20 cellular contexts compared by ENCODE assay signal in genomic region chr11:64058494-64058893, GRCh38. TPM values are rescaled to one million over a fixed set of nuclear protein-coding genes. Genes with fewer than 3 reads are reported as not detected.
DNase-seq lines count a peak whose midpoint lies in the region; ATAC-seq and TF ChIP-seq lines count a peak whose summit lies in the region.
"Had no signal": no experiment of that assay in that cellular context is flagged by ENCODE, and none has a peak within 500 bp of the region (broad histone marks: within the 10 kb centered on the region; RNA-seq: fewer than 3 reads in every experiment).

No MANE protein-coding gene starts in this region.

- TF ChIP-seq CTCF in testis (IDR thresholded peaks at IDR 0.05) (no peak), GM13976 (IDR thresholded peaks at IDR 0.05; ENCODE audit: borderline replicate concordance, control extremely low read depth, extremely low read depth, insufficient read depth, missing control alignments) (no peak), esophagus squamous epithelium (IDR thresholded peaks at IDR 0.05) (no peak)

- no peak overlapping the region for H3K27ac ChIP-seq in testis
- no peak overlapping the region for H3K27ac ChIP-seq in esophagus squamous epithelium
- H3K27ac ChIP-seq: brain microvascular endothelial cell, C4-2B, HL-60, PC-9, tibial artery had no signal

- peak; percentile 75 for ATAC-seq in SK-N-SH treated with all-trans-retinoic acid at 6 μM for 48 hours
- ATAC-seq in left cardiac atrium, result peak; percentile 67 to 74
- no peak for ATAC-seq in GM19452 (IDR thresholded peaks at IDR 0.05; ENCODE audit: unreplicated experiment)

- no peaks in the 10 kb centered on the region for H3K4me1 ChIP-seq in testis
- H3K4me1 ChIP-seq in esophagus squamous epithelium, result peaks cover 0 to 13% (median 5%) of the 10 kb centered on the region in 3 donors

- in situ Hi-C loops in GM13976 (cut with MboI; ENCODE audit: low sequenced_read_pairs, unreplicated experiment), result no loop called here

- TF ChIP-seq POLR2A in testis (IDR thresholded peaks at IDR 0.05) (no peak), esophagus squamous epithelium (IDR thresholded peaks at IDR 0.05) (no peak)

- DNase-seq in NCI-H2107 treated with DMSO at 0.1 percent for 48 hours (lab: John Stamatoyannopoulos, UW; ENCODE audit: unreplicated experiment), result peak; percentile 16
- no peak for DNase-seq in NCI-H2107 (lab: John Stamatoyannopoulos, UW)
- peak; percentile 77 for DNase-seq in left cardiac atrium
- peak; percentile 36 for DNase-seq in testis
- DNase-seq in GM13976 (ENCODE audit: low spot score), result no peak
- DNase-seq in esophagus squamous epithelium (lab: John Stamatoyannopoulos, UW), result no peak
- DNase-seq: 8988T; brain microvascular endothelial cell; EL; KBM-7; NCI-H510A; PC-9; stimulated activated CD4-positive, alpha-beta T cell treated with anti-CD3 and anti-CD28 coated beads, Interleukin-4, amount 100 ng/mL, for 4 hours; tibial artery had no signal

- no peaks in the 10 kb centered on the region for H3K9me3 ChIP-seq in testis
- no peaks in the 10 kb centered on the region for H3K9me3 ChIP-seq in esophagus squamous epithelium
- H3K9me3 ChIP-seq: tibial artery had no signal

- H3K4me3 ChIP-seq in testis (no peak overlapping the region), esophagus squamous epithelium (no peak overlapping the region)
- H3K4me3 ChIP-seq: PC-9, tibial artery had no signal

- WGBS in testis, 2 donors, result 57 to 89% methylated on average over 17 of the region's 17 CpGs
- WGBS in esophagus squamous epithelium, 2 donors, result 88% methylated on average over 11 of the region's 17 CpGs; no CpG with 5 or more reads in 1 of the 2 donors

- intact Hi-C loops in left cardiac atrium (cut with DNase I), result no loop called here
- intact Hi-C loops in testis (cut with DNase I; ENCODE audit: low total_unique reads), result no loop called here
- intact Hi-C loops in esophagus squamous epithelium (cut with DNase I), result no loop called here

- H3K27me3 ChIP-seq in testis, result no peaks in the 10 kb centered on the region
- peaks cover 0 to 26% (median 0%) of the 10 kb centered on the region in 4 donors for H3K27me3 ChIP-seq in esophagus squamous epithelium

- no peaks in the 10 kb centered on the region for H3K36me3 ChIP-seq in testis (ENCODE audit: low read depth, missing control alignments)
- H3K36me3 ChIP-seq in esophagus squamous epithelium, result no peaks in the 10 kb centered on the region
- H3K36me3 ChIP-seq: brain microvascular endothelial cell, tibial artery had no signal

TF ChIP-seq in SK-N-SH treated with all-trans-retinoic acid at 6 μM for 48 hours, 23 proteins besides CTCF, POLR2A, EP300 and RAD21:
- TF ChIP-seq CSRNP3 (CRISPR knock-in tag; IDR thresholded peaks at IDR 0.05) (no peak), ZC3H10 (CRISPR knock-in tag; IDR thresholded peaks at IDR 0.05) (no peak), RARB (CRISPR knock-in tag; IDR thresholded peaks at IDR 0.05) (no peak), GLIS3 (CRISPR knock-in tag; IDR thresholded peaks at IDR 0.05) (no peak), TSHZ2 (CRISPR knock-in tag; IDR thresholded peaks at IDR 0.05) (peak; percentile 97), BACH2 (CRISPR knock-in tag; IDR thresholded peaks at IDR 0.05; ENCODE audit: borderline replicate concordance) (no peak), CSDC2 (CRISPR knock-in tag; IDR thresholded peaks at IDR 0.05) (no peak), ISL1 (CRISPR knock-in tag; IDR thresholded peaks at IDR 0.05) (no peak), TOX (CRISPR knock-in tag; IDR thresholded peaks at IDR 0.05; ENCODE audit: borderline replicate concordance) (no peak), PATZ1 (CRISPR knock-in tag; IDR thresholded peaks at IDR 0.05; ENCODE audit: borderline replicate concordance) (no peak), SNAI2 (CRISPR knock-in tag; IDR thresholded peaks at IDR 0.05) (no peak), ESRRG (CRISPR knock-in tag; IDR thresholded peaks at IDR 0.05) (no peak), ZNF8 (CRISPR knock-in tag; IDR thresholded peaks at IDR 0.05) (no peak), POU6F1 (CRISPR knock-in tag; IDR thresholded peaks at IDR 0.05; ENCODE audit: borderline replicate concordance, low read depth) (no peak), ZNF70 (CRISPR knock-in tag; IDR thresholded peaks at IDR 0.05) (no peak), ARNTL (CRISPR knock-in tag; IDR thresholded peaks at IDR 0.05; ENCODE audit: borderline replicate concordance, low read depth) (no peak), ZFP3 (CRISPR knock-in tag; IDR thresholded peaks at IDR 0.05) (peak; percentile 38; the same call in 1 of the 2 replicates), TCF4 (CRISPR knock-in tag; IDR thresholded peaks at IDR 0.05; ENCODE audit: borderline replicate concordance) (peak; percentile 96)
TF ChIP-seq in SK-N-SH treated with all-trans-retinoic acid at 6 μM for 48 hours: peak in this region for 3.

RNA-seq across cellular contexts. Expression of gene FLRT1, which starts 22.8 kb away (rescaled TPM):
- 1 to 10 TPM; 1.3 to 1.6 TPM for total RNA-seq in left cardiac atrium
- under 1 TPM; 0.74 to 0.79 TPM for total RNA-seq in testis
- 0.67 TPM for polyA plus RNA-seq in testis (ENCODE audit: insufficient read depth, low read depth, low replicate concordance)
- total RNA-seq in esophagus squamous epithelium, result under 1 TPM in 3 of 4 donors, not detected in 1; 0.06 to 0.19 (median 0.08) TPM
- total RNA-seq: mononuclear cell had no signal
- polyA plus RNA-seq: keratinocyte had no signal

Comparison
In these comparisons a context has a peak if more than half of its experiments do, and no peak if none do; other contexts are left out.
1. DNase-seq: peak in NCI-H2107 treated with DMSO at 0.1 percent for 48 hours (single experiment), left cardiac atrium (single experiment) and testis (single experiment); none in NCI-H2107 (single experiment), GM13976 (single experiment) and esophagus squamous epithelium (single experiment).